ENCODE assay signal across 9 cellular contexts in the genomic region with DNA sequence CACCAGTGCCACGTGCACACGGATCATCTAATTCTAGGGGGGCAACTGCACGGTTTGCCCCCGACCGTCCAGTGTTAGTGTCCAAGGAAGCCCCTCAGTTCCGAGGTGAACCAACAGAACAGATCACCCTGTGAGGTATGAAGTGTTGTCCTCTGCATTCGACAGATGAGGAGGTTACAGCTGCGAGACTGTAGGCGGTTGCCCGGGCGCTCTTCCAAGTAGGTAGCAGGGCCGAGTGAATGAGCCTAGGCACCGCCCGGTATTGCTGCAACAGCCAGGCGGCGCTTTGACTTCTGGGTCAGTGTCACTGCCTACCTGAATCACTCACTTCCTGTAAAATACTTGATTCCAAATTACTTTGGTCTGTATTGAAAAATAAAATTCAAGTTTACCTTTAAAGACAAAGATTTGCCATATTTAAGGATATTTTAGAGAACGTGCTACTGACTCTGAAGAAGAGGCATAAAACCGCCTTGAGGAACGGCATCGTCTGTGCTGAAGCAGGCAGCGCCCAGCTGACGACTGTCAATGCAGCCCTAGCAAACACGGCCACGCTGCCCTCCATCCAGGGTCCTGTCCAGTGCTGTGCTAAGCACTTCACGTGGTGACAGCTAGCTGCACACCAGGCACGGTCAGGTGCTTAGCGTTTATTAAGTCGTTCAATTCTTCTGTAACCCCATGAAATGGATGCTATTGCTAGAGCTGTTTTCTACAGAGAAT. TPM values are rescaled to one million over a fixed set of nuclear protein-coding genes. Genes with fewer than 3 reads are reported as not detected.
DNase-seq lines count a peak whose midpoint lies in the region; ATAC-seq and TF ChIP-seq lines count a peak whose summit lies in the region.
"Had no signal": no experiment of that assay in that cellular context is flagged by ENCODE, and none has a peak within 500 bp of the region (broad histone marks: within the 10 kb centered on the region; RNA-seq: fewer than 3 reads in every experiment).

No MANE protein-coding gene starts in this region.

- peak overlapping the region; percentile 90 to 99 (median 97) for H3K27ac Mint-ChIP-seq in CD8-positive, alpha-beta memory T cell
- no peak overlapping the region for H3K27ac Mint-ChIP-seq in type B pancreatic cell

- no peaks in the 10 kb centered on the region for H3K27me3 ChIP-seq in CD8-positive, alpha-beta memory T cell (ENCODE audit: insufficient read depth, low read length, poor library complexity, severe bottlenecking)

- H3K4me1 ChIP-seq in CD8-positive, alpha-beta memory T cell (ENCODE audit: insufficient read depth, low read length), result peaks cover 80% of the 10 kb centered on the region

- peak overlapping the region; percentile 25 for H3K4me3 ChIP-seq in CD8-positive, alpha-beta memory T cell (ENCODE audit: low read length)

- H3K4me1 Mint-ChIP-seq in CD8-positive, alpha-beta memory T cell, result peaks cover 71 to 78% (median 75%) of the 10 kb centered on the region in 3 donors
- H3K4me1 Mint-ChIP-seq in type B pancreatic cell (ENCODE audit: unreplicated experiment), result peaks cover 16% of the 10 kb centered on the region

- TF ChIP-seq CTCF in type B pancreatic cell (conservative IDR thresholded peaks at IDR 0.05), result no peak

- ATAC-seq in HG03342 (IDR thresholded peaks at IDR 0.05; ENCODE audit: unreplicated experiment), result no peak

- CTCF ChIA-PET in CD8-positive, alpha-beta memory T cell (lab: Charles Lee), result interaction anchor here (0.7 to 1.7 kb wide), 9 partner anchors 9 to 74 kb away, joined by 3 to 6 read pairs (median 4); no protein-coding TSS in a partner anchor

- H3K36me3 Mint-ChIP-seq in CD8-positive, alpha-beta memory T cell, result peaks cover 0 to 3% (median 0%) of the 10 kb centered on the region in 3 donors
- no peaks in the 10 kb centered on the region for H3K36me3 Mint-ChIP-seq in type B pancreatic cell

- no peaks in the 10 kb centered on the region for H3K9me3 ChIP-seq in CD8-positive, alpha-beta memory T cell (ENCODE audit: low read length)

- peak in 4 of 5 donors; percentile 22 to 67 (median 60) for DNase-seq in CD8-positive, alpha-beta memory T cell
- peak; percentile 60 for DNase-seq in NCI-H2196 (lab: John Stamatoyannopoulos, UW; ENCODE audit: unreplicated experiment)
- peak; percentile 86 for DNase-seq in activated effector memory CD4-positive, alpha-beta T cell treated with anti-CD3 and anti-CD28 coated beads, Interleukin-2, amount 50 U/mL, for 16 hours
- peak; percentile 87 for DNase-seq in mesenteric fat pad (ENCODE audit: low spot score)
- DNase-seq in type B pancreatic cell (ENCODE audit: extremely low spot score, unreplicated experiment), result no peak
- no peak for DNase-seq in activated gamma-delta T cell treated with Interleukin-2 at 50 U/mL for 16 hours
- no peak for DNase-seq in NK-92 treated with Interleukin-12 subunit alpha and Interleukin-12 subunit beta, amount 100 ng/mL, for 24 hours (lab: John Stamatoyannopoulos, UW)

- peak overlapping the region in 6 of 7 donors; percentile 26 to 68 (median 46) for H3K4me3 Mint-ChIP-seq in CD8-positive, alpha-beta memory T cell
- H3K4me3 Mint-ChIP-seq in type B pancreatic cell, result no peak overlapping the region

- POLR2A ChIA-PET in CD8-positive, alpha-beta memory T cell (lab: Charles Lee), result interaction anchor here (1.0 to 1.6 kb wide), 2 partner anchors 10 to 21 kb away, joined by 3 to 4 read pairs; no protein-coding TSS in a partner anchor

- no peaks in the 10 kb centered on the region for H3K9me3 Mint-ChIP-seq in CD8-positive, alpha-beta memory T cell
- peaks cover 6% of the 10 kb centered on the region for H3K9me3 Mint-ChIP-seq in type B pancreatic cell

- no peak overlapping the region for H3K27ac ChIP-seq in CD8-positive, alpha-beta memory T cell (ENCODE audit: low read depth, low read length)

- peaks cover 0 to 2% of the 10 kb centered on the region in 2 donors for H3K27me3 Mint-ChIP-seq in CD8-positive, alpha-beta memory T cell
- peaks cover 26% of the 10 kb centered on the region for H3K27me3 Mint-ChIP-seq in type B pancreatic cell

- no peaks in the 10 kb centered on the region for H3K36me3 ChIP-seq in CD8-positive, alpha-beta memory T cell (ENCODE audit: insufficient read depth, low read length)

RNA-seq across cellular contexts. Expression of gene RASA3, which starts 19.3 kb away (rescaled TPM):
- total RNA-seq in CD8-positive, alpha-beta memory T cell, result 10 to 100 TPM; 26.4 to 27.1 TPM
- 123 TPM for polyA plus RNA-seq in CD8-positive, alpha-beta memory T cell
- total RNA-seq in mesenteric fat pad (102 TPM), type B pancreatic cell (ENCODE audit: low replicate concordance) (1.9 and 9.3 TPM in 2 replicates)

RNA-seq across cellular contexts. Expression of gene CFAP97D2, which starts 27.3 kb away (rescaled TPM):
- not detected for total RNA-seq in CD8-positive, alpha-beta memory T cell
- polyA plus RNA-seq in CD8-positive, alpha-beta memory T cell, result 0.31 TPM
- total RNA-seq in mesenteric fat pad (not detected), type B pancreatic cell (ENCODE audit: low replicate concordance) (not detected in 2 replicates)
- total RNA-seq: liver had no signal
- polyA plus RNA-seq: liver had no signal

Comparison
In these comparisons a context has a peak if more than half of its experiments do, and no peak if none do; other contexts are left out.
1. DNase-seq: peak in CD8-positive, alpha-beta memory T cell (4 of 5), NCI-H2196 (single experiment), activated effector memory CD4-positive, alpha-beta T cell treated with anti-CD3 and anti-CD28 coated beads, Interleukin-2, amount 50 U/mL, for 16 hours (single experiment) and mesenteric fat pad (single experiment); none in type B pancreatic cell (single experiment), activated gamma-delta T cell treated with Interleukin-2 at 50 U/mL for 16 hours (single experiment) and NK-92 treated with Interleukin-12 subunit alpha and Interleukin-12 subunit beta, amount 100 ng/mL, for 24 hours (single experiment).